ENCODE assay signal across 18 cellular contexts in the genomic region with DNA sequence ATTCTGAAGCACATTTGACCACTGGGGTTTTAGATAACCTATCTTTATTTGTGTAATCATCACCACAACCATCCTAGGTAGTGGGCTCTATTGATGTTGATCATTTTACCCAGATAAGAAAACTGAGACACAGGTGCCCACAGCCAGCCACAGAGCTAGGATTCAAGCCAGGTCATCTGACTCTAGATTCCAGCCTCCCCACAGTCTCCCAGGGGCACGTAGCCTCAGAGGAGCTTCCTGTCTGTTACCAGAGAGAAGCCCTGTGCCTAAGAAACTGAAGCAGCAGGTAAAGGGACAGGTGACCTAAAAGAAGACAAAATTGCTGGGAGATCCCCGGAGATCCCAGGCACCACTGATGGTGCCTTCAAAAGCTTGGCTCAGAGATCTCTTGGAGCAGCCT. TPM values are rescaled to one million over a fixed set of nuclear protein-coding genes. Genes with fewer than 3 reads are reported as not detected.
DNase-seq lines count a peak whose midpoint lies in the region; ATAC-seq and TF ChIP-seq lines count a peak whose summit lies in the region.
"Had no signal": no experiment of that assay in that cellular context is flagged by ENCODE, and none has a peak within 500 bp of the region (broad histone marks: within the 10 kb centered on the region; RNA-seq: fewer than 3 reads in every experiment).

No MANE protein-coding gene starts in this region.

- CTCF ChIA-PET in WTC11 (lab: Charles Lee): no interaction called here
- CTCF ChIA-PET in activated naive CD4-positive, alpha-beta T cell treated with anti-CD3 and anti-CD28 coated beads for 36 hours (lab: Charles Lee): no interaction called here

- H3K36me3 Mint-ChIP-seq in endodermal cell (ENCODE audit: low read depth) (no peaks in the 10 kb centered on the region), WTC11 (no peaks in the 10 kb centered on the region)
- H3K36me3 Mint-ChIP-seq in stimulated activated naive B cell treated with anti-CD40 and anti-IgM and Interleukin-4, amounts not matched to agents 10 μg/mL and 1 μg/mL and 100 μg/mL, for 72 hours: peaks cover 46 to 54% of the 10 kb centered on the region in 2 donors
- H3K36me3 Mint-ChIP-seq in activated naive CD4-positive, alpha-beta T cell treated with anti-CD3 and anti-CD28 coated beads for 36 hours (ENCODE audit: low read depth): no peaks in the 10 kb centered on the region
- H3K36me3 Mint-ChIP-seq: CD4-positive, alpha-beta memory T cell had no signal

- POLR2A ChIA-PET in WTC11 (lab: Charles Lee): no interaction called here

- peak overlapping the region; percentile 33; the same call in 1 of the 2 replicates for H3K9ac ChIP-seq in MM.1S (ENCODE audit: low read length)
- H3K9ac ChIP-seq in endodermal cell (ENCODE audit: extremely low read depth, low read length, poor library complexity, severe bottlenecking): no peak overlapping the region

- H3F3A ChIP-seq in MM.1S (ENCODE audit: insufficient read depth, low read length): peaks cover 34% of the 10 kb centered on the region

- H3K9me3 Mint-ChIP-seq in endodermal cell: no peaks in the 10 kb centered on the region
- H3K9me3 Mint-ChIP-seq in stimulated activated naive B cell treated with anti-CD40 and anti-IgM and Interleukin-4, amounts not matched to agents 10 μg/mL and 1 μg/mL and 100 μg/mL, for 72 hours: no peaks in the 10 kb centered on the region
- H3K9me3 Mint-ChIP-seq in WTC11: no peaks in the 10 kb centered on the region
- no peaks in the 10 kb centered on the region for H3K9me3 Mint-ChIP-seq in activated naive CD4-positive, alpha-beta T cell treated with anti-CD3 and anti-CD28 coated beads for 36 hours
- H3K9me3 Mint-ChIP-seq: CD4-positive, alpha-beta memory T cell; HFFc6 had no signal

- no peaks in the 10 kb centered on the region for H3K27me3 Mint-ChIP-seq in endodermal cell (ENCODE audit: insufficient read depth)
- H3K27me3 Mint-ChIP-seq in stimulated activated naive B cell treated with anti-CD40 and anti-IgM and Interleukin-4, amounts not matched to agents 10 μg/mL and 1 μg/mL and 100 μg/mL, for 72 hours: no peaks in the 10 kb centered on the region
- no peaks in the 10 kb centered on the region for H3K27me3 Mint-ChIP-seq in WTC11 (ENCODE audit: low read depth)
- H3K27me3 Mint-ChIP-seq in activated naive CD4-positive, alpha-beta T cell treated with anti-CD3 and anti-CD28 coated beads for 36 hours (ENCODE audit: low read depth): no peaks in the 10 kb centered on the region
- H3K27me3 Mint-ChIP-seq: CD4-positive, alpha-beta memory T cell had no signal

- H3K27ac ChIP-seq in MM.1S (ENCODE audit: low read length) (peak overlapping the region; percentile 57; the same call in 1 of the 2 replicates), endodermal cell (ENCODE audit: low read depth, low read length) (no peak overlapping the region)
- H3K27ac ChIP-seq: 22Rv1, C4-2B had no signal

- H3K4me1 Mint-ChIP-seq in endodermal cell (peaks cover 21% of the 10 kb centered on the region), WTC11 (peaks cover 32% of the 10 kb centered on the region)
- peaks cover 30 to 53% of the 10 kb centered on the region in 2 donors for H3K4me1 Mint-ChIP-seq in stimulated activated naive B cell treated with anti-CD40 and anti-IgM and Interleukin-4, amounts not matched to agents 10 μg/mL and 1 μg/mL and 100 μg/mL, for 72 hours
- H3K4me1 Mint-ChIP-seq in activated naive CD4-positive, alpha-beta T cell treated with anti-CD3 and anti-CD28 coated beads for 36 hours (ENCODE audit: low read depth): peaks cover 26% of the 10 kb centered on the region

- H3K9me3 ChIP-seq in MM.1S (replicated peaks; ENCODE audit: insufficient read depth, low read length) (no peaks in the 10 kb centered on the region), endodermal cell (ENCODE audit: control insufficient read depth, low read length) (no peaks in the 10 kb centered on the region)

- H3K4me3 Mint-ChIP-seq in endodermal cell: no peak overlapping the region
- H3K4me3 Mint-ChIP-seq in stimulated activated naive B cell treated with anti-CD40 and anti-IgM and Interleukin-4, amounts not matched to agents 10 μg/mL and 1 μg/mL and 100 μg/mL, for 72 hours: no peak overlapping the region
- H3K4me3 Mint-ChIP-seq in WTC11: no peak overlapping the region
- H3K4me3 Mint-ChIP-seq in activated naive CD4-positive, alpha-beta T cell treated with anti-CD3 and anti-CD28 coated beads for 36 hours: no peak overlapping the region
- H3K4me3 Mint-ChIP-seq: CD4-positive, alpha-beta memory T cell; HFFc6 had no signal

- peak overlapping the region; percentile 54 for H2AFZ ChIP-seq in MM.1S (ENCODE audit: low read length)

- intact Hi-C loops in activated naive CD4-positive, alpha-beta T cell treated with anti-CD3 and anti-CD28 coated beads for 36 hours (cut with micrococcal nuclease): no loop called here

- peaks cover 57% of the 10 kb centered on the region for H3K4me1 ChIP-seq in MM.1S (ENCODE audit: low read length)
- no peaks in the 10 kb centered on the region for H3K4me1 ChIP-seq in endodermal cell (ENCODE audit: control insufficient read depth, insufficient read depth, low read length)

- H3K36me3 ChIP-seq in MM.1S (replicated peaks; ENCODE audit: insufficient read depth, low read length) (no peaks in the 10 kb centered on the region), endodermal cell (ENCODE audit: control insufficient read depth, insufficient read depth, low read length) (no peaks in the 10 kb centered on the region)

- no peaks in the 10 kb centered on the region for H3K79me2 ChIP-seq in MM.1S (ENCODE audit: low read length)

- H3K27me3 ChIP-seq in MM.1S (replicated peaks; ENCODE audit: insufficient read depth, low read length) (no peaks in the 10 kb centered on the region), endodermal cell (ENCODE audit: control insufficient read depth, insufficient read depth, low read length, poor library complexity, severe bottlenecking) (no peaks in the 10 kb centered on the region)

- TF ChIP-seq CTCF in MM.1S (IDR thresholded peaks at IDR 0.05; ENCODE audit: low read length) (no peak), endodermal cell (conservative IDR thresholded peaks at IDR 0.05) (no peak), WTC11 (IDR thresholded peaks at IDR 0.05) (no peak)

- no peaks in the 10 kb centered on the region for H3K9me2 ChIP-seq in MM.1S (replicated peaks; ENCODE audit: insufficient read depth, low read length)

- WGBS in endodermal cell (ENCODE audit: insufficient coverage in 1 of 2, insufficient read length in 1 of 2), 2 experiments: 87 to 100% methylated on average over 1 to 2 of the region's 2 CpGs

- ATAC-seq in stimulated activated naive B cell treated with anti-CD40 and anti-IgM and Interleukin-4, amounts not matched to agents 10 μg/mL and 1 μg/mL and 100 μg/mL, for 72 hours (replicated peaks): no peak
- ATAC-seq in WTC11 (no peak), GM18517 (IDR thresholded peaks at IDR 0.05; ENCODE audit: unreplicated experiment) (no peak)
- ATAC-seq: GM12878, HepG2 had no signal

- DNase-seq in NCI-H2196 treated with DMSO at 0.1 percent for 48 hours (lab: John Stamatoyannopoulos, UW; ENCODE audit: unreplicated experiment): peak; percentile 2
- no peak for DNase-seq in NCI-H2196 (lab: John Stamatoyannopoulos, UW; ENCODE audit: unreplicated experiment)
- DNase-seq in MM.1S: peak; percentile 56
- DNase-seq in endodermal cell: peak; percentile 39
- DNase-seq in stimulated activated naive B cell treated with anti-CD40 and anti-IgM and Interleukin-4, amounts not matched to agents 10 μg/mL and 1 μg/mL and 100 μg/mL, for 72 hours: no peak
- DNase-seq in WTC11 (ENCODE audit: low spot score): no peak
- no peak for DNase-seq in activated naive CD4-positive, alpha-beta T cell treated with anti-CD3 and anti-CD28 coated beads for 36 hours
- DNase-seq: AML-193; CD4-positive, alpha-beta memory T cell; DMS79; HCEC 1CT; HFFc6 had no signal

- H4K20me1 ChIP-seq in MM.1S (ENCODE audit: insufficient read depth, low read length): no peaks in the 10 kb centered on the region

- H3K4me2 ChIP-seq in MM.1S (ENCODE audit: low read depth, low read length): peak overlapping the region; percentile 29

- H3K4me3 ChIP-seq in MM.1S (ENCODE audit: low read length) (no peak overlapping the region), endodermal cell (ENCODE audit: low read length) (no peak overlapping the region)
- H3K4me3 ChIP-seq: GM12878 had no signal

- H3K27ac Mint-ChIP-seq in endodermal cell: no peak overlapping the region
- H3K27ac Mint-ChIP-seq in stimulated activated naive B cell treated with anti-CD40 and anti-IgM and Interleukin-4, amounts not matched to agents 10 μg/mL and 1 μg/mL and 100 μg/mL, for 72 hours: peak overlapping the region; percentile 7
- H3K27ac Mint-ChIP-seq in WTC11: no peak overlapping the region
- no peak overlapping the region for H3K27ac Mint-ChIP-seq in activated naive CD4-positive, alpha-beta T cell treated with anti-CD3 and anti-CD28 coated beads for 36 hours
- H3K27ac Mint-ChIP-seq: HFFc6 had no signal

TF ChIP-seq in WTC11, 78 proteins besides CTCF, POLR2A, EP300 and RAD21 (continues in another document):
- no peak for TF ChIP-seq IRF2 (CRISPR knock-in tag; IDR thresholded peaks at IDR 0.05; ENCODE audit: borderline replicate concordance, low read depth)
- TF ChIP-seq ZNF121 (CRISPR knock-in tag; IDR thresholded peaks at IDR 0.05): no peak
- TF ChIP-seq CREM (CRISPR knock-in tag; IDR thresholded peaks at IDR 0.05): no peak

RNA-seq across cellular contexts. Expression of a gene that starts 55.8 kb away (rescaled TPM):
- total RNA-seq in endodermal cell: 1 to 10 TPM in 1 of 2 donors, under 1 TPM in 1; 0.31 to 1.1 TPM
- polyA plus RNA-seq in endodermal cell (2013, experiment 1 of 2): 1.1 TPM
- polyA plus RNA-seq in endodermal cell (2013, experiment 2 of 2): 1.6 TPM
- 3.4 to 4.9 TPM (median 4.4 TPM) in 3 replicates for total RNA-seq in WTC11 (2021)
- total RNA-seq in activated naive CD4-positive, alpha-beta T cell treated with anti-CD3 and anti-CD28 coated beads for 36 hours: under 1 TPM; 0.14 to 0.17 TPM
- total RNA-seq: G401, HepG2, HFFc6 had no signal

Comparison
In these comparisons a context has a peak if more than half of its experiments do, and no peak if none do; other contexts are left out.
1. DNase-seq: peak in NCI-H2196 treated with DMSO at 0.1 percent for 48 hours (single experiment), MM.1S (single experiment) and endodermal cell (single experiment); none in NCI-H2196 (single experiment), stimulated activated naive B cell treated with anti-CD40 and anti-IgM and Interleukin-4, amounts not matched to agents 10 μg/mL and 1 μg/mL and 100 μg/mL, for 72 hours (single experiment), WTC11 (single experiment) and activated naive CD4-positive, alpha-beta T cell treated with anti-CD3 and anti-CD28 coated beads for 36 hours (single experiment).